ENCODE assay signal across 22 cellular contexts in the genomic region with DNA sequence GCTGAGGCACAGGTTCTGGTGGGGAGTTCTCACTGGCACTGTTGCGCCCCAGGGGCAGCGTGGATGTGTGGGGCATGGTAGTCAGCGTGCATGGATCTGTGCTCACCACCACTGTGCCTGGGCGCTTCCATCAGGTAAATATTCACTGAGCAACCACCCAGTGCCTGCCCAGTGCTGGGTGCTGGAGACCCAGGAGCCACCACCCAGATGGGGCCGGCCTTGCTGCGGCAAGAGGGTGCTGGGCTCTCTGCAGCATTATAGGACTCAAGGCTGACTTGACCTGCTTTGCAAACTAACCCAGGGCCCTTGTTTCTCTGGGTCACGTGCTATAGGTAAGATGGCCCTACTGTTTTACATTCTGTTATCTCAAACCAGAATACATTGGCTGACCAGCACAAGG.
DNase-seq lines count a peak whose midpoint lies in the region; ATAC-seq, FAIRE-seq and TF ChIP-seq lines count a peak whose summit lies in the region.
"Had no signal": no experiment of that assay in that cellular context is flagged by ENCODE, and none has a peak within 500 bp of the region (broad histone marks: within the 10 kb centered on the region; RNA-seq: fewer than 3 reads in every experiment).

No MANE protein-coding gene starts in this region.

- no peak overlapping the region for H2BK5ac ChIP-seq in neuronal stem cell (ENCODE audit: low read length)

- H3K4me1 ChIP-seq in OCI-LY7 (ENCODE audit: insufficient read depth, low read length, poor library complexity, severe bottlenecking), result peaks cover 75% of the 10 kb centered on the region
- no peaks in the 10 kb centered on the region for H3K4me1 ChIP-seq in neuronal stem cell (ENCODE audit: control insufficient read depth in 2 of 2, insufficient read depth in 1 of 2, low read depth in 1 of 2, low read length in 2 of 2)
- peaks cover 3 to 5% of the 10 kb centered on the region in 2 donors for H3K4me1 ChIP-seq in small intestine (ENCODE audit: control insufficient read depth in 2 of 2, insufficient read depth in 1 of 2, low read depth in 1 of 2, low read length in 1 of 2)

- H3K9me2 ChIP-seq in OCI-LY7 (ENCODE audit: insufficient read depth, low read length), result no peaks in the 10 kb centered on the region

- H3K4ac ChIP-seq in neuronal stem cell (ENCODE audit: low read length), result no peak overlapping the region

- no peak overlapping the region for H4K91ac ChIP-seq in neuronal stem cell (ENCODE audit: low read depth, low read length, poor library complexity)

- H3K4me2 ChIP-seq in OCI-LY7 (ENCODE audit: low read length) (peak overlapping the region; percentile 86), neuronal stem cell (ENCODE audit: insufficient read depth, low read length, poor library complexity, severe bottlenecking) (no peak overlapping the region)

- no peaks in the 10 kb centered on the region for H4K20me1 ChIP-seq in OCI-LY7 (ENCODE audit: insufficient read depth, low read length)

- no peak overlapping the region for H2AK5ac ChIP-seq in neuronal stem cell (ENCODE audit: low read depth, low read length)

- CTCF ChIA-PET in OCI-LY7 (lab: Charles Lee; ENCODE audit: unreplicated experiment), result interaction anchor here (0.6 kb wide), 1 partner anchor 134 kb away, joined by 3 read pairs; no protein-coding TSS in a partner anchor

- peaks cover 4% of the 10 kb centered on the region; the same call in 1 of the 2 replicates for H3K79me2 ChIP-seq in OCI-LY7 (ENCODE audit: insufficient read depth, low read depth, low read length)

- DNase-seq in OCI-LY7 (ENCODE audit: low spot score) (no peak), neuronal stem cell (ENCODE audit: low spot score) (no peak), small intestine (no peak), NCI-H1092 (lab: John Stamatoyannopoulos, UW) (no peak)
- DNase-seq: activated CD4-positive, alpha-beta T cell treated with anti-CD3 and anti-CD28 coated beads, Interleukin-2, amount 50 U/mL, for 48 hours; activated naive CD4-positive, alpha-beta T cell treated with anti-CD3 and anti-CD28 coated beads, Interleukin-2, amount 50 U/mL, for 16 hours; activated T-cell treated with anti-CD3 and anti-CD28 coated beads, Interleukin-2, amount 50 U/mL, for 24 hours; COR-L47; H7; heart left ventricle; naive thymus-derived CD4-positive, alpha-beta T cell; NCI-H1930; NCI-H345; Right ventricle myocardium superior; stimulated activated CD4-positive, alpha-beta T cell treated with anti-CD3 and anti-CD28 coated beads, Interleukin-4, amount 100 ng/mL, for 24 hours had no signal

- BruUV-seq in OCI-LY7 (replicated peaks; lab: Mats Ljungman, UMichigan), result TSS peak; percentile 87

- no peak overlapping the region for H2BK15ac ChIP-seq in neuronal stem cell (ENCODE audit: low read length)

- POLR2A ChIA-PET in OCI-LY7 (lab: Charles Lee), result interaction anchor here (0.7 to 1.8 kb wide), 5 partner anchors 49 to 281 kb away, joined by 3 to 7 read pairs (median 4); partner anchors contain the start of gene DAP

- peaks cover 3% of the 10 kb centered on the region; the same call in 1 of the 2 replicates for H3K36me3 ChIP-seq in OCI-LY7 (ENCODE audit: insufficient read depth, low read length)
- H3K36me3 ChIP-seq in neuronal stem cell (replicated peaks in 1 of 2; ENCODE audit: control insufficient read depth in 2 of 2, insufficient read depth in 2 of 2, low read length in 2 of 2), result no peaks in the 10 kb centered on the region
- no peaks in the 10 kb centered on the region for H3K36me3 ChIP-seq in small intestine (ENCODE audit: control insufficient read depth in 2 of 2, insufficient read depth in 2 of 2, low read length in 2 of 2)

- peak; percentile 4 for ATAC-seq in GM19395 (IDR thresholded peaks at IDR 0.05; ENCODE audit: unreplicated experiment)
- ATAC-seq in HG02870 (IDR thresholded peaks at IDR 0.05; ENCODE audit: unreplicated experiment), result peak; percentile 5
- ATAC-seq in GM21825 (IDR thresholded peaks at IDR 0.05; ENCODE audit: unreplicated experiment), result no peak
- ATAC-seq in GM21529 (IDR thresholded peaks at IDR 0.05; ENCODE audit: unreplicated experiment), result no peak
- ATAC-seq: heart left ventricle; HepG2; naive thymus-derived CD4-positive, alpha-beta T cell had no signal

- WGBS in neuronal stem cell (ENCODE audit: extremely low coverage in 2 of 2, insufficient read length in 2 of 2, insufficient replicate concordance in 1 of 2), 2 donors, result no CpG with 5 or more reads among the region's 7 CpGs
- WGBS in small intestine, 3 donors, result 94 to 97% (median 97%) methylated on average over 7 of the region's 7 CpGs

- no peak overlapping the region for H2BK12ac ChIP-seq in neuronal stem cell (ENCODE audit: low read length)

- H3K27me3 ChIP-seq in neuronal stem cell (ENCODE audit: control insufficient read depth in 3 of 3, insufficient read depth in 3 of 3, low read depth in 1 of 3, low read length in 3 of 3), result no peaks in the 10 kb centered on the region
- H3K27me3 ChIP-seq in small intestine (ENCODE audit: control insufficient read depth in 2 of 2, insufficient read depth in 2 of 2, low read length in 2 of 2), result no peaks in the 10 kb centered on the region
- H3K27me3 ChIP-seq: ascending aorta, heart left ventricle had no signal

- H3K79me1 ChIP-seq in neuronal stem cell (ENCODE audit: low read depth, low read length), result peaks cover 2% of the 10 kb centered on the region

- no peak overlapping the region for H2BK120ac ChIP-seq in neuronal stem cell (ENCODE audit: low read depth, low read length)

- no peak for FAIRE-seq in small intestine (lab: Jason Lieb, UNC)
- FAIRE-seq: HepG2, islet of Langerhans had no signal

- TF ChIP-seq CTCF in OCI-LY7 (conservative IDR thresholded peaks at IDR 0.05; ENCODE audit: low read length), result no peak

- intact Hi-C loops in OCI-LY7 (cut with micrococcal nuclease; ENCODE audit: unreplicated experiment), result loop anchor here (1.0 to 2.0 kb wide), 5 partner anchors 36 to 450 kb away; partner anchors contain the start of genes CCT5, DAP and MARCHF6

- no peak overlapping the region for H3K23ac ChIP-seq in neuronal stem cell (ENCODE audit: low read depth, low read length, poor library complexity)

- peak overlapping the region; percentile 95 for H3K27ac ChIP-seq in OCI-LY7 (ENCODE audit: low read depth, low read length, poor library complexity, severe bottlenecking)
- no peak overlapping the region for H3K27ac ChIP-seq in neuronal stem cell (replicated peaks; ENCODE audit: low read length)
- H3K27ac ChIP-seq in small intestine (ENCODE audit: low read depth in 1 of 2, low read length in 1 of 2), result peak overlapping the region in 1 of 2 donors; percentile 42
- H3K27ac ChIP-seq: ascending aorta, heart left ventricle had no signal

- H2AFZ ChIP-seq in OCI-LY7 (ENCODE audit: low read length) (peak overlapping the region; percentile 18; the same call in 1 of the 2 replicates), neuronal stem cell (ENCODE audit: low read length) (no peak overlapping the region)

- H3K4me3 ChIP-seq in OCI-LY7 (ENCODE audit: low read depth, low read length, poor library complexity, severe bottlenecking) (peak overlapping the region; percentile 60), neuronal stem cell (ENCODE audit: low read length in 2 of 2) (no peak overlapping the region), small intestine (ENCODE audit: low read depth in 1 of 2, low read length in 2 of 2) (no peak overlapping the region)
- H3K4me3 ChIP-seq: ascending aorta, heart left ventricle had no signal

- no peak overlapping the region for H3K14ac ChIP-seq in neuronal stem cell (ENCODE audit: low read length)

- H3K18ac ChIP-seq in neuronal stem cell (ENCODE audit: low read length), result no peak overlapping the region

- peak overlapping the region; percentile 15 for H3K9ac ChIP-seq in neuronal stem cell (ENCODE audit: low read depth, low read length, poor library complexity)

- H3K9me3 ChIP-seq in OCI-LY7 (ENCODE audit: low read length) (no peaks in the 10 kb centered on the region), neuronal stem cell (replicated peaks in 1 of 2; ENCODE audit: control insufficient read depth in 2 of 2, insufficient read depth in 1 of 2, low read depth in 1 of 2, low read length in 2 of 2) (no peaks in the 10 kb centered on the region), small intestine (ENCODE audit: control insufficient read depth, low read depth) (no peaks in the 10 kb centered on the region)
- H3K9me3 ChIP-seq: ascending aorta, heart left ventricle had no signal

- H4K8ac ChIP-seq in neuronal stem cell (ENCODE audit: low read depth, low read length), result no peak overlapping the region

Comparison
In these comparisons a context has a peak if more than half of its experiments do, and no peak if none do; other contexts are left out.
1. ATAC-seq: peak in GM19395 (single experiment) and HG02870 (single experiment); none in GM21825 (single experiment) and GM21529 (single experiment).